Comparison of ENCODE assay signal across 20 cellular contexts in genomic region chr19:11177592-11177991, GRCh38.
"Had no signal": no experiment of that assay in that cellular context is flagged by ENCODE, and none has a peak within 500 bp of the region (broad histone marks: within the 10 kb centered on the region; RNA-seq: fewer than 3 reads in every experiment).

No MANE protein-coding gene starts in this region.

- H3K36me3 Mint-ChIP-seq: activated naive CD4-positive, alpha-beta T cell treated with anti-CD3 and anti-CD28 coated beads, Interleukin-2, amount 10 ng/mL, durations not matched to agents 7 days and 5 days; natural killer cell treated with Interleukin-12 subunit alpha and Interleukin-12 subunit beta and Interleukin-15 and Interleukin-18, amount 100 ng/mL, for 72 hours had no signal

- H3K27ac ChIP-seq: lower lobe of right lung had no signal

- H3K27ac Mint-ChIP-seq: activated naive CD4-positive, alpha-beta T cell treated with anti-CD3 and anti-CD28 coated beads, Interleukin-2, amount 10 ng/mL, durations not matched to agents 7 days and 5 days; mesothelial cell of epicardium; natural killer cell treated with Interleukin-12 subunit alpha and Interleukin-12 subunit beta and Interleukin-15 and Interleukin-18, amount 100 ng/mL, for 72 hours; stimulated activated naive CD8-positive, alpha-beta T cell treated with anti-CD3 and anti-CD28 coated beads, Interleukin-15, amount 100 ng/mL, for 72 hours; T-helper 1 cell treated with Interleukin-12 subunit alpha and Interleukin-12 subunit beta and Interleukin-4 antibody, amounts not matched to agents 30 μg/mL and 1 μg/mL, for 36 hours had no signal

- H3K4me1 Mint-ChIP-seq: mesothelial cell of epicardium had no signal

- H3K4me3 ChIP-seq: adrenal gland, lower lobe of right lung, testis had no signal

- H3K9me3 ChIP-seq: adrenal gland, lower lobe of right lung, testis had no signal

- H3K4me3 Mint-ChIP-seq: activated naive CD4-positive, alpha-beta T cell treated with anti-CD3 and anti-CD28 coated beads, Interleukin-2, amount 10 ng/mL, durations not matched to agents 7 days and 5 days; activated T-cell treated with anti-CD3 and anti-CD28 coated beads, Interleukin-2, amount 50 U/mL, for 4 hours; mesothelial cell of epicardium; natural killer cell treated with Interleukin-12 subunit alpha and Interleukin-12 subunit beta and Interleukin-15 and Interleukin-18, amount 100 ng/mL, for 72 hours; stimulated activated naive CD8-positive, alpha-beta T cell treated with anti-CD3 and anti-CD28 coated beads, Interleukin-15, amount 100 ng/mL, for 72 hours; T-helper 1 cell treated with Interleukin-12 subunit alpha and Interleukin-12 subunit beta and Interleukin-4 antibody, amounts not matched to agents 30 μg/mL and 1 μg/mL, for 36 hours had no signal

- ATAC-seq: activated CD4-positive, CD25-positive, alpha-beta regulatory T cell treated with anti-CD3 and anti-CD28 coated beads, Interleukin-2, amount 50 U/mL, for 24 hours; activated T-cell treated with anti-CD3 and anti-CD28 coated beads, Interleukin-2, amount 50 U/mL, for 4 hours; left colon; lower lobe of right lung; natural killer cell treated with Interleukin-12 subunit alpha and Interleukin-12 subunit beta and Interleukin-15 and Interleukin-18, amount 100 ng/mL, for 72 hours; stimulated activated naive CD8-positive, alpha-beta T cell treated with anti-CD3 and anti-CD28 coated beads, Interleukin-15, amount 100 ng/mL, for 72 hours had no signal

- DNase-seq: activated CD4-positive, alpha-beta T cell treated with anti-CD3 and anti-CD28 coated beads, Interleukin-2, amount 50 U/mL, for 1 hour; activated CD8-positive, alpha-beta memory T cell treated with anti-CD3 and anti-CD28 coated beads, Interleukin-2, amount 50 U/mL, for 4 hours; activated effector memory CD4-positive, alpha-beta T cell treated with Interleukin-2 at 50 U/mL for 16 hours; activated naive CD4-positive, alpha-beta T cell treated with anti-CD3 and anti-CD28 coated beads, Interleukin-2, amount 10 ng/mL, durations not matched to agents 7 days and 5 days; activated T-cell treated with anti-CD3 and anti-CD28 coated beads, Interleukin-2, amount 50 U/mL, for 4 hours; adrenal gland; cerebellar nuclear complex; effector CD4-positive, alpha-beta T cell; hypothalamus; islet precursor cell; left colon; lower lobe of right lung; nucleus accumbens; stimulated activated CD4-positive, alpha-beta T cell treated with anti-CD3 and anti-CD28 coated beads, Interleukin-4, amount 100 ng/mL, for 1 hour; stimulated activated naive CD8-positive, alpha-beta T cell treated with anti-CD3 and anti-CD28 coated beads, Interleukin-15, amount 100 ng/mL, for 72 hours; testis had no signal

- H3K27me3 Mint-ChIP-seq: natural killer cell treated with Interleukin-12 subunit alpha and Interleukin-12 subunit beta and Interleukin-15 and Interleukin-18, amount 100 ng/mL, for 72 hours; stimulated activated naive CD8-positive, alpha-beta T cell treated with anti-CD3 and anti-CD28 coated beads, Interleukin-15, amount 100 ng/mL, for 72 hours had no signal

- H3K27me3 ChIP-seq: adrenal gland, testis had no signal

- H3K9me3 Mint-ChIP-seq: activated naive CD4-positive, alpha-beta T cell treated with anti-CD3 and anti-CD28 coated beads, Interleukin-2, amount 10 ng/mL, durations not matched to agents 7 days and 5 days; activated T-cell treated with anti-CD3 and anti-CD28 coated beads, Interleukin-2, amount 50 U/mL, for 4 hours; mesothelial cell of epicardium; natural killer cell treated with Interleukin-12 subunit alpha and Interleukin-12 subunit beta and Interleukin-15 and Interleukin-18, amount 100 ng/mL, for 72 hours; stimulated activated naive CD8-positive, alpha-beta T cell treated with anti-CD3 and anti-CD28 coated beads, Interleukin-15, amount 100 ng/mL, for 72 hours; T-helper 1 cell treated with Interleukin-12 subunit alpha and Interleukin-12 subunit beta and Interleukin-4 antibody, amounts not matched to agents 30 μg/mL and 1 μg/mL, for 36 hours had no signal
